2 cellular contexts compared by ENCODE assay signal in the genomic region with DNA sequence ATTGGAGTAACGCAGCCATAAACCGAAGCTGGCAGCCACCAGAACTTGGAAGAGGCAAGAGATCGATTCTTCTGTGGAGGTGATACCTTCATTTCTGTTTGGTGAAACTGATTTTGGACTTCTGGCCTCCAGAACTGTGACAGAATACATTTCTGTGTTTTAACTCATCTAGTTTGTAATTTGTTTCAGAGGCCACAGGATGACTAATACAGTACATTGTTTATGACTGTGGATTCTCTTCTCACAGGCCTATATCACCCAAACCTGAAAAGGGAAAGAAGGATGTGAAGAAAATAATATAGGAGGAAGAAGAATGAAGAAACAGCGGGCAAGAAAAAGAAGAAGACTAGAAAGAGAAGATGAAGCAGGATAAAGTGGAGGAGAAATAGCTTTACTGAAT.
TF ChIP-seq lines count a peak whose summit lies in the region.

No MANE protein-coding gene starts in this region.

TF ChIP-seq in IMR-90, 13 proteins besides CTCF, POLR2A, EP300 and RAD21:
- TF ChIP-seq FOS (IDR thresholded peaks at IDR 0.05; ENCODE audit: low read depth, low read length) (peak; percentile 75), CHD1 (IDR thresholded peaks at IDR 0.05; ENCODE audit: low read depth, low read length) (no peak)

TF ChIP-seq in HEK293T, 16 proteins besides CTCF, POLR2A, EP300 and RAD21:
- no peak for TF ChIP-seq ELF4 (IDR thresholded peaks at IDR 0.05)
- no peak for TF ChIP-seq ARNT (IDR thresholded peaks at IDR 0.05)
- no peak for TF ChIP-seq NFRKB (IDR thresholded peaks at IDR 0.05)
- TF ChIP-seq PKNOX1 (IDR thresholded peaks at IDR 0.05) = no peak
- no peak for TF ChIP-seq ZNF384 (IDR thresholded peaks at IDR 0.05)
- no peak for TF ChIP-seq FOXK2 (IDR thresholded peaks at IDR 0.05)
- no peak for TF ChIP-seq L3MBTL2 (conservative IDR thresholded peaks at IDR 0.05)
- TF ChIP-seq FOXA1 (IDR thresholded peaks at IDR 0.05) = no peak
- TF ChIP-seq HDGF (IDR thresholded peaks at IDR 0.05; ENCODE audit: borderline replicate concordance) = no peak
- no peak for TF ChIP-seq SUZ12 (IDR thresholded peaks at IDR 0.05)
- no peak for TF ChIP-seq CTBP1 (IDR thresholded peaks at IDR 0.05; ENCODE audit: borderline replicate concordance)
- TF ChIP-seq TARDBP (IDR thresholded peaks at IDR 0.05) = no peak
- TF ChIP-seq FOXM1 (IDR thresholded peaks at IDR 0.05; ENCODE audit: borderline replicate concordance) = no peak
- TF ChIP-seq BHLHE40 (IDR thresholded peaks at IDR 0.05; ENCODE audit: borderline replicate concordance) = no peak
- TF ChIP-seq LEF1 (IDR thresholded peaks at IDR 0.05; ENCODE audit: borderline replicate concordance) = no peak
- no peak for TF ChIP-seq SP1 (IDR thresholded peaks at IDR 0.05)
